8 cellular contexts compared by ENCODE assay signal in genomic region chr3:183427206-183428139, GRCh38. TPM values are rescaled to one million over a fixed set of nuclear protein-coding genes. Genes with fewer than 3 reads are reported as not detected.
DNase-seq lines count a peak whose midpoint lies in the region; ATAC-seq and TF ChIP-seq lines count a peak whose summit lies in the region.

No MANE protein-coding gene starts in this region.

- intact Hi-C loops in esophagus squamous epithelium (cut with DNase I), result no loop called here

- no peaks in the 10 kb centered on the region for H3K36me3 Mint-ChIP-seq in progenitor cell of endocrine pancreas (ENCODE audit: insufficient read depth)

- H3K4me3 ChIP-seq in RWPE2 (ENCODE audit: severe bottlenecking) (peak overlapping the region; percentile 58), esophagus squamous epithelium (peak overlapping the region; percentile 52 to 71 (median 68))

- H3K27me3 ChIP-seq in RWPE2 (ENCODE audit: insufficient read depth, poor library complexity, severe bottlenecking) (peaks cover 6% of the 10 kb centered on the region), esophagus squamous epithelium (peaks cover 0 to 82% (median 0%) of the 10 kb centered on the region in 4 donors)

- H3K9me3 ChIP-seq in RWPE2 (ENCODE audit: severe bottlenecking) (no peaks in the 10 kb centered on the region), esophagus squamous epithelium (no peaks in the 10 kb centered on the region)

- ATAC-seq in RWPE2 (ENCODE audit: low read depth), result peak; percentile 35; the same call in 2 of the 3 replicates
- no peak for ATAC-seq in GM19324 (IDR thresholded peaks at IDR 0.05; ENCODE audit: low FRiP score, unreplicated experiment)
- no peak for ATAC-seq in GM21786 (IDR thresholded peaks at IDR 0.05; ENCODE audit: unreplicated experiment)

- TF ChIP-seq CTCF in RWPE2 (IDR thresholded peaks at IDR 0.05; ENCODE audit: poor library complexity, severe bottlenecking), result no peak
- no peak for TF ChIP-seq CTCF in esophagus squamous epithelium (IDR thresholded peaks at IDR 0.05)
- TF ChIP-seq CTCF in progenitor cell of endocrine pancreas (IDR thresholded peaks at IDR 0.05; ENCODE audit: unreplicated experiment), result peak; percentile 19

- no peak overlapping the region for H3K27ac ChIP-seq in RWPE2 (ENCODE audit: poor library complexity, severe bottlenecking)
- peak overlapping the region in 1 of 4 donors; percentile 47 for H3K27ac ChIP-seq in esophagus squamous epithelium

- peak; percentile 65 for DNase-seq in NCI-H510A treated with DMSO at 0.1 percent for 48 hours (lab: John Stamatoyannopoulos, UW)
- no peak for DNase-seq in NCI-H510A (lab: John Stamatoyannopoulos, UW)
- no peak for DNase-seq in RWPE2 (ENCODE audit: low spot score)
- no peak for DNase-seq in esophagus squamous epithelium (lab: John Stamatoyannopoulos, UW)
- DNase-seq in progenitor cell of endocrine pancreas (ENCODE audit: low spot score, unreplicated experiment), result no peak
- no peak for DNase-seq in activated CD4-positive, alpha-beta T cell treated with anti-CD3 and anti-CD28 coated beads for 1 hour

- no peaks in the 10 kb centered on the region for H3K9me3 Mint-ChIP-seq in progenitor cell of endocrine pancreas (ENCODE audit: low read depth)

- no peak overlapping the region for H3K27ac Mint-ChIP-seq in progenitor cell of endocrine pancreas

- no peak for TF ChIP-seq POLR2A in esophagus squamous epithelium (IDR thresholded peaks at IDR 0.05)

- H3K4me3 Mint-ChIP-seq in progenitor cell of endocrine pancreas (ENCODE audit: low read depth), result peak overlapping the region; percentile 75

- WGBS in esophagus squamous epithelium, 2 donors, result 33 to 36% methylated on average over 16 to 18 of the region's 40 CpGs

- peaks cover 66% of the 10 kb centered on the region for H3K27me3 Mint-ChIP-seq in progenitor cell of endocrine pancreas

- H3K36me3 ChIP-seq in RWPE2 (ENCODE audit: low read depth) (no peaks in the 10 kb centered on the region), esophagus squamous epithelium (no peaks in the 10 kb centered on the region)

- H3K4me1 ChIP-seq in RWPE2 (ENCODE audit: insufficient read depth, poor library complexity, severe bottlenecking), result no peaks in the 10 kb centered on the region
- H3K4me1 ChIP-seq in esophagus squamous epithelium, result peaks cover 10 to 25% (median 19%) of the 10 kb centered on the region in 3 donors

- H3K4me1 Mint-ChIP-seq in progenitor cell of endocrine pancreas (ENCODE audit: low read depth), result peaks cover 3% of the 10 kb centered on the region

RNA-seq across cellular contexts. Expression of gene MCF2L2, which starts 0.9 kb away (rescaled TPM):
- total RNA-seq in esophagus squamous epithelium (1 to 10 TPM in 3 of 4 donors, under 1 TPM in 1; 0.61 to 2.9 (median 1.3) TPM), progenitor cell of endocrine pancreas (0.43 and 0.71 TPM in 2 replicates)
